ENCODE assay signal across 8 cellular contexts in genomic region chr4:138182838-138183426, GRCh38. TPM values are rescaled to one million over a fixed set of nuclear protein-coding genes. Genes with fewer than 3 reads are reported as not detected.
DNase-seq lines count a peak whose midpoint lies in the region; ATAC-seq and TF ChIP-seq lines count a peak whose summit lies in the region.

No MANE protein-coding gene starts in this region.

- H3K4me1 Mint-ChIP-seq in neural crest cell, result peaks cover 38% of the 10 kb centered on the region
- peaks cover 4% of the 10 kb centered on the region for H3K4me1 Mint-ChIP-seq in activated T-cell treated with anti-CD3 and anti-CD28 coated beads, Interleukin-2, amount 50 U/mL, for 72 hours (ENCODE audit: low read depth)

- no peak overlapping the region for H3K4me3 ChIP-seq in epithelial cell of proximal tubule (ENCODE audit: low read depth, low read length)

- H3K27me3 Mint-ChIP-seq in neural crest cell (ENCODE audit: low read depth), result no peaks in the 10 kb centered on the region
- H3K27me3 Mint-ChIP-seq in activated T-cell treated with anti-CD3 and anti-CD28 coated beads, Interleukin-2, amount 50 U/mL, for 72 hours (ENCODE audit: low read depth), result no peaks in the 10 kb centered on the region

- H3K4me3 Mint-ChIP-seq in neural crest cell, result no peak overlapping the region
- no peak overlapping the region for H3K4me3 Mint-ChIP-seq in activated T-cell treated with anti-CD3 and anti-CD28 coated beads, Interleukin-2, amount 50 U/mL, for 72 hours

- no peaks in the 10 kb centered on the region for H3K9me3 Mint-ChIP-seq in neural crest cell
- H3K9me3 Mint-ChIP-seq in activated T-cell treated with anti-CD3 and anti-CD28 coated beads, Interleukin-2, amount 50 U/mL, for 72 hours, result peaks cover 0 to 3% of the 10 kb centered on the region in 2 donors

- TF ChIP-seq CTCF in epithelial cell of proximal tubule (conservative IDR thresholded peaks at IDR 0.05; ENCODE audit: low read depth, low read length) (peak; percentile 70), neural crest cell (conservative IDR thresholded peaks at IDR 0.05) (peak; percentile 83)

- peaks cover 8% of the 10 kb centered on the region for H3K36me3 Mint-ChIP-seq in neural crest cell (ENCODE audit: low read depth)
- peaks cover 1 to 5% of the 10 kb centered on the region in 2 donors for H3K36me3 Mint-ChIP-seq in activated T-cell treated with anti-CD3 and anti-CD28 coated beads, Interleukin-2, amount 50 U/mL, for 72 hours (ENCODE audit: insufficient read depth in 2 of 2)

- no peak overlapping the region for H3K27ac Mint-ChIP-seq in neural crest cell (ENCODE audit: unreplicated experiment)
- no peak overlapping the region for H3K27ac Mint-ChIP-seq in activated T-cell treated with anti-CD3 and anti-CD28 coated beads, Interleukin-2, amount 50 U/mL, for 72 hours

- DNase-seq in SIG-M5 treated with dmso at 0.1 percent for 504 hours (lab: John Stamatoyannopoulos, UW; ENCODE audit: unreplicated experiment), result peak; percentile 8
- DNase-seq in SIG-M5 (lab: John Stamatoyannopoulos, UW), result no peak
- peak; percentile 55 for DNase-seq in OCI-M1 (lab: John Stamatoyannopoulos, UW)
- DNase-seq in epithelial cell of proximal tubule (ENCODE audit: low read depth), result peak; percentile 18
- peak; percentile 13 for DNase-seq in neural crest cell (ENCODE audit: low read depth, low spot score)
- no peak for DNase-seq in activated T-cell treated with anti-CD3 and anti-CD28 coated beads, Interleukin-2, amount 50 U/mL, for 72 hours
- no peak for DNase-seq in T-helper 1 cell

- ATAC-seq in HG03175 (IDR thresholded peaks at IDR 0.05; ENCODE audit: unreplicated experiment), result peak; percentile 78
- no peak for ATAC-seq in activated T-cell treated with anti-CD3 and anti-CD28 coated beads, Interleukin-2, amount 50 U/mL, for 72 hours (replicated peaks in 1 of 2)

RNA-seq across cellular contexts. Expression of gene SLC7A11, which starts 59.2 kb away (rescaled TPM):
- 3.1 and 9.6 TPM in 2 replicates for total RNA-seq in epithelial cell of proximal tubule
- total RNA-seq in neural crest cell, result 18.7 and 19.2 TPM in 2 replicates
- total RNA-seq in activated T-cell treated with anti-CD3 and anti-CD28 coated beads, Interleukin-2, amount 50 U/mL, for 72 hours, result 10 to 100 TPM; 13.8 to 15.4 TPM

Comparison
In these comparisons a context has a peak if more than half of its experiments do, and no peak if none do; other contexts are left out.
1. DNase-seq: peak in SIG-M5 treated with dmso at 0.1 percent for 504 hours (single experiment), OCI-M1 (single experiment), epithelial cell of proximal tubule (single experiment) and neural crest cell (single experiment); none in SIG-M5 (single experiment), activated T-cell treated with anti-CD3 and anti-CD28 coated beads, Interleukin-2, amount 50 U/mL, for 72 hours (0 of 2) and T-helper 1 cell (0 of 5).